30 cellular contexts compared by ENCODE assay signal in the genomic region with DNA sequence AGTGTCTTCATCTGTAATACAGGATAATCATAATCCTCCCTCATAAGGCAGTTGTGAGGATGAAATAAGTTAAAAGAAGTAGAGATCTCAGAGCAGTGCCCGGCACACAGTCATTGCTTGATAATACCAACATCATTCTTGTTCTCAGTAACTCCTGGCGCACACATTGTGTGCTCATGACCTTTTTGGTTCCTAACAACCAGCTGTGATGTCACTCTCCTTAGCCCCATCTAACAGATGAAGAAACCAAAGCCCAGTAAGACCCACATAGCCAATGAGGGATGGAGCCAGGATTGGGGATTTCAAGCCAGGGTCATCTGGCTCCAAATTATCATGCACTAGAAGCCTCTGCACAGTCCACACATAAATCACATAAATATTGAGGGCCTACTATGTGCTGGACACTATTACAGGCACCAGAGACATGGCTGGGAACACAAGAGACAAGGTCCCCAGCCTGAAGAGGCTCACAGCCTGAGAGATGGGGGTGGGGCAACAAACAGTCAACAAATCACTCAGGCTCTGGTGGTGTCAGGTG. TPM values are rescaled to one million over a fixed set of nuclear protein-coding genes. Genes with fewer than 3 reads are reported as not detected.
DNase-seq lines count a peak whose midpoint lies in the region; ATAC-seq and TF ChIP-seq lines count a peak whose summit lies in the region.
"Had no signal": no experiment of that assay in that cellular context is flagged by ENCODE, and none has a peak within 500 bp of the region (broad histone marks: within the 10 kb centered on the region; RNA-seq: fewer than 3 reads in every experiment).

No MANE protein-coding gene starts in this region.

- H2AFZ ChIP-seq in mammary epithelial cell (ENCODE audit: low read depth, low read length): no peak overlapping the region
- H2AFZ ChIP-seq: hepatocyte had no signal

- H3K9me3 ChIP-seq in mammary epithelial cell (replicated peaks; ENCODE audit: insufficient read depth, low read length): no peaks in the 10 kb centered on the region
- no peaks in the 10 kb centered on the region for H3K9me3 ChIP-seq in muscle layer of duodenum (ENCODE audit: control insufficient read depth in 1 of 2, low read length in 2 of 2)
- H3K9me3 ChIP-seq in tibial nerve: no peaks in the 10 kb centered on the region
- H3K9me3 ChIP-seq: thyroid gland had no signal

- POLR2A ChIA-PET in MCF 10A (lab: Yijun Ruan, JAX): interaction anchor here (0.6 to 3.5 kb wide), 6 partner anchors 11 to 1435 kb away, joined by 3 to 53 read pairs (median 12); no protein-coding TSS in a partner anchor

- in situ Hi-C loops in mammary epithelial cell (cut with MboI; ENCODE audit: low sequenced_read_pairs in 2 of 2): no loop called here

- no peak for ATAC-seq in HG03045 (IDR thresholded peaks at IDR 0.05; ENCODE audit: unreplicated experiment)
- ATAC-seq: stimulated activated memory B cell treated with anti-CD40 and anti-IgM and Interleukin-4, amounts not matched to agents 10 μg/mL and 1 μg/mL and 100 μg/mL, for 72 hours had no signal

- H3K79me2 ChIP-seq in mammary epithelial cell (ENCODE audit: insufficient read depth, low read length): no peaks in the 10 kb centered on the region
- H3K79me2 ChIP-seq: hepatocyte had no signal

- CTCF ChIA-PET in MCF 10A (lab: Yijun Ruan, JAX) (interaction anchor here (0.5 to 13.0 kb wide), 5 partner anchors 11 to 363 kb away, joined by 3 to 494 read pairs (median 24); a partner anchor contains a TSS), mammary epithelial cell (lab: Charles Lee; ENCODE audit: low non-redundant PET) (no interaction called here)

- H3K36me3 ChIP-seq in mammary epithelial cell (ENCODE audit: insufficient read depth, low read length) (no peaks in the 10 kb centered on the region), muscle layer of duodenum (ENCODE audit: control insufficient read depth in 1 of 2, insufficient read depth in 2 of 2, low read length in 2 of 2) (no peaks in the 10 kb centered on the region), tibial nerve (no peaks in the 10 kb centered on the region)
- H3K36me3 ChIP-seq: thyroid gland had no signal

- no peak for TF ChIP-seq EP300 in tibial nerve (IDR thresholded peaks at IDR 0.05)

- no peak for DNase-seq in MCF 10A (ENCODE audit: unreplicated experiment)
- DNase-seq in mammary epithelial cell: no peak
- no peak for DNase-seq in tibial nerve (ENCODE audit: low spot score in 2 of 2)
- no peak for DNase-seq in GM19238 (ENCODE audit: insufficient read length, low spot score)
- no peak for DNase-seq in NCI-H2107 treated with DMSO at 0.1 percent for 48 hours (lab: John Stamatoyannopoulos, UW; ENCODE audit: unreplicated experiment)
- DNase-seq: activated CD4-positive, alpha-beta T cell treated with anti-CD3 and anti-CD28 coated beads, Interleukin-2, amount 50 U/mL, for 1 hour; activated CD8-positive, alpha-beta memory T cell treated with anti-CD3 and anti-CD28 coated beads, Interleukin-2, amount 50 U/mL, for 4 hours; activated naive CD4-positive, alpha-beta T cell treated with anti-CD3 and anti-CD28 coated beads, Interleukin-2, amount 50 U/mL, for 16 hours; CD4-positive, alpha-beta T cell; central memory CD4-positive, alpha-beta T cell; DMS 273 treated with DMSO at 0.1 percent for 48 hours; effector CD4-positive, alpha-beta T cell; H7; immature natural killer cell; MV-4-11; NCI-H1694; NCI-H69; RPMI8226; T-helper 9 cell had no signal

- dilution Hi-C loops in mammary epithelial cell (cut with HindIII; ENCODE audit: low sequenced_read_pairs): no loop called here

- H3K36me3 Mint-ChIP-seq in MCF 10A (ENCODE audit: insufficient read depth, unreplicated experiment): peaks cover 5% of the 10 kb centered on the region
- H3K36me3 Mint-ChIP-seq in dendritic cell treated with granulocyte-macrophage colony-stimulating factor and Interleukin-4, amounts not matched to agents 40 ng/mL and 50 ng/mL, for 4 days (ENCODE audit: low read depth): no peaks in the 10 kb centered on the region
- H3K36me3 Mint-ChIP-seq: immature natural killer cell; stimulated activated memory B cell treated with anti-CD40 and anti-IgM and Interleukin-4, amounts not matched to agents 10 μg/mL and 1 μg/mL and 100 μg/mL, for 72 hours had no signal

- BruUV-seq in MCF 10A (replicated peaks; lab: Mats Ljungman, UMichigan) (no TSS peak), mammary epithelial cell (replicated peaks; lab: Mats Ljungman, UMichigan) (no TSS peak)

- H3K4me1 ChIP-seq in mammary epithelial cell (ENCODE audit: insufficient read depth, low read length) (peaks cover 16% of the 10 kb centered on the region), muscle layer of duodenum (ENCODE audit: control insufficient read depth in 1 of 2, insufficient read depth in 2 of 2, low read length in 2 of 2) (peaks cover 13 to 24% of the 10 kb centered on the region in 2 donors), tibial nerve (peaks cover 0 to 47% (median 25%) of the 10 kb centered on the region in 4 donors)

- TF ChIP-seq POLR2A in tibial nerve (IDR thresholded peaks at IDR 0.05): no peak

- intact Hi-C loops in MCF 10A (cut with micrococcal nuclease): no loop called here
- intact Hi-C loops in mammary epithelial cell (cut with micrococcal nuclease): no loop called here
- intact Hi-C loops in dendritic cell treated with granulocyte-macrophage colony-stimulating factor and Interleukin-4, amounts not matched to agents 40 ng/mL and 50 ng/mL, for 4 days (cut with micrococcal nuclease): no loop called here

- H3K27ac Mint-ChIP-seq in MCF 10A (ENCODE audit: low read depth, unreplicated experiment): peak overlapping the region; percentile 79
- peak overlapping the region; percentile 81 for H3K27ac Mint-ChIP-seq in dendritic cell treated with granulocyte-macrophage colony-stimulating factor and Interleukin-4, amounts not matched to agents 40 ng/mL and 50 ng/mL, for 4 days
- H3K27ac Mint-ChIP-seq: CD4-positive, alpha-beta T cell; immature natural killer cell; stimulated activated memory B cell treated with anti-CD40 and anti-IgM and Interleukin-4, amounts not matched to agents 10 μg/mL and 1 μg/mL and 100 μg/mL, for 72 hours had no signal

- H3K27me3 ChIP-seq in mammary epithelial cell (ENCODE audit: insufficient read depth, low read length) (no peaks in the 10 kb centered on the region), muscle layer of duodenum (ENCODE audit: low read depth, low read length) (no peaks in the 10 kb centered on the region), tibial nerve (no peaks in the 10 kb centered on the region)
- H3K27me3 ChIP-seq: hepatocyte, thyroid gland had no signal

- 100% methylated on average over 2 of the region's 2 CpGs for WGBS in mammary epithelial cell (ENCODE audit: low coverage, missing lambda C conversion rate)
- WGBS in tibial nerve, 2 donors: 71 to 74% methylated on average over 2 of the region's 2 CpGs

- no peaks in the 10 kb centered on the region for H3K27me3 Mint-ChIP-seq in MCF 10A (ENCODE audit: insufficient read depth, unreplicated experiment)
- H3K27me3 Mint-ChIP-seq in dendritic cell treated with granulocyte-macrophage colony-stimulating factor and Interleukin-4, amounts not matched to agents 40 ng/mL and 50 ng/mL, for 4 days: peaks cover 43% of the 10 kb centered on the region

- no peak overlapping the region for H3K27ac ChIP-seq in mammary epithelial cell (ENCODE audit: insufficient read depth, low read depth, low read length)
- H3K27ac ChIP-seq in muscle layer of duodenum (ENCODE audit: low read length): peak overlapping the region; percentile 51
- H3K27ac ChIP-seq in tibial nerve: peak overlapping the region in 3 of 4 donors; percentile 55 to 86 (median 76)
- H3K27ac ChIP-seq: epithelial cell of prostate, hepatocyte, KMS-11, thyroid gland had no signal

- no peak overlapping the region for H3K4me3 ChIP-seq in mammary epithelial cell (replicated peaks in 1 of 3; ENCODE audit: insufficient read depth in 1 of 3, low read depth in 2 of 3, low read length in 3 of 3)
- no peak overlapping the region for H3K4me3 ChIP-seq in muscle layer of duodenum (ENCODE audit: low read depth in 1 of 2, low read length in 2 of 2)
- no peak overlapping the region for H3K4me3 ChIP-seq in tibial nerve
- H3K4me3 ChIP-seq: hepatocyte, smooth muscle cell, thyroid gland had no signal

- no peak for TF ChIP-seq CTCF in MCF 10A (IDR thresholded peaks at IDR 0.05; ENCODE audit: unreplicated experiment)
- TF ChIP-seq CTCF in mammary epithelial cell (conservative IDR thresholded peaks at IDR 0.05 in 1 of 2, IDR thresholded peaks at IDR 0.05 in 1 of 2; ENCODE audit: extremely low read depth in 1 of 2, insufficient read depth in 1 of 2, low read depth in 1 of 2, low read length in 2 of 2): no peak
- no peak for TF ChIP-seq CTCF in tibial nerve (IDR thresholded peaks at IDR 0.05)

- peaks cover 50% of the 10 kb centered on the region for H3K4me1 Mint-ChIP-seq in MCF 10A (ENCODE audit: insufficient read depth, unreplicated experiment)
- peaks cover 44% of the 10 kb centered on the region for H3K4me1 Mint-ChIP-seq in dendritic cell treated with granulocyte-macrophage colony-stimulating factor and Interleukin-4, amounts not matched to agents 40 ng/mL and 50 ng/mL, for 4 days (ENCODE audit: low read depth)

- no peaks in the 10 kb centered on the region for H4K20me1 ChIP-seq in mammary epithelial cell (ENCODE audit: insufficient read depth, low read length)

- H3K4me2 ChIP-seq in mammary epithelial cell (ENCODE audit: insufficient read depth, low read depth, low read length): no peak overlapping the region
- H3K4me2 ChIP-seq: hepatocyte, KMS-11, smooth muscle cell had no signal

- no peaks in the 10 kb centered on the region for H3K9me3 Mint-ChIP-seq in MCF 10A (ENCODE audit: unreplicated experiment)
- no peaks in the 10 kb centered on the region for H3K9me3 Mint-ChIP-seq in dendritic cell treated with granulocyte-macrophage colony-stimulating factor and Interleukin-4, amounts not matched to agents 40 ng/mL and 50 ng/mL, for 4 days
- H3K9me3 Mint-ChIP-seq: CD4-positive, alpha-beta T cell; immature natural killer cell; stimulated activated memory B cell treated with anti-CD40 and anti-IgM and Interleukin-4, amounts not matched to agents 10 μg/mL and 1 μg/mL and 100 μg/mL, for 72 hours had no signal

- H3K4me3 Mint-ChIP-seq in MCF 10A (ENCODE audit: unreplicated experiment): no peak overlapping the region
- no peak overlapping the region for H3K4me3 Mint-ChIP-seq in dendritic cell treated with granulocyte-macrophage colony-stimulating factor and Interleukin-4, amounts not matched to agents 40 ng/mL and 50 ng/mL, for 4 days
- H3K4me3 Mint-ChIP-seq: CD4-positive, alpha-beta T cell; immature natural killer cell; stimulated activated memory B cell treated with anti-CD40 and anti-IgM and Interleukin-4, amounts not matched to agents 10 μg/mL and 1 μg/mL and 100 μg/mL, for 72 hours had no signal

- H3K9ac ChIP-seq in mammary epithelial cell (ENCODE audit: insufficient read depth, low read length): no peak overlapping the region
- H3K9ac ChIP-seq: KMS-11 had no signal

RNA-seq across cellular contexts. Expression of a gene that starts 41.4 kb away (rescaled TPM):
- total RNA-seq in MCF 10A (2022) (15.9 and 21.6 TPM in 2 replicates), mammary epithelial cell (1 to 10 TPM in 1 of 2 donors, not detected in 1; 1.7 TPM), tibial nerve (10 to 100 TPM; 21.1 to 67.8 (median 43.1) TPM)
- polyA plus RNA-seq in mammary epithelial cell: 1.8 TPM
- 0.62 TPM for polyA minus RNA-seq in mammary epithelial cell
- total RNA-seq: A172, fibroblast of villous mesenchyme had no signal
